ENCODE assay signal across 24 cellular contexts in genomic region chr20:17629678-17630089, GRCh38. TPM values are rescaled to one million over a fixed set of nuclear protein-coding genes. Genes with fewer than 3 reads are reported as not detected.
DNase-seq lines count a peak whose midpoint lies in the region; ATAC-seq, FAIRE-seq and TF ChIP-seq lines count a peak whose summit lies in the region.
"Had no signal": no experiment of that assay in that cellular context is flagged by ENCODE, and none has a peak within 500 bp of the region (broad histone marks: within the 10 kb centered on the region; RNA-seq: fewer than 3 reads in every experiment).

No MANE protein-coding gene starts in this region.

- no peak for TF ChIP-seq CTCF in right atrium auricular region (IDR thresholded peaks at IDR 0.05)
- no peak for TF ChIP-seq CTCF in RWPE1 (conservative IDR thresholded peaks at IDR 0.05; ENCODE audit: low read depth)
- TF ChIP-seq CTCF in kidney (IDR thresholded peaks at IDR 0.05; ENCODE audit: borderline replicate concordance, extremely low read depth, insufficient read depth), result no peak

- H3K27me3 ChIP-seq in right atrium auricular region (no peaks in the 10 kb centered on the region), trophoblast cell (ENCODE audit: insufficient read depth, low read length) (no peaks in the 10 kb centered on the region)
- H3K27me3 ChIP-seq: BE2C had no signal

- peaks cover 0 to 8% of the 10 kb centered on the region in 2 donors for H3K4me1 ChIP-seq in right atrium auricular region
- peaks cover 0 to 4% of the 10 kb centered on the region in 2 donors for H3K4me1 ChIP-seq in kidney (ENCODE audit: control insufficient read depth in 1 of 2, insufficient read depth in 1 of 2, low read depth in 1 of 2, low read length in 2 of 2)
- H3K4me1 ChIP-seq in trophoblast cell (ENCODE audit: control insufficient read depth in 1 of 2, insufficient read depth in 2 of 2, low read length in 2 of 2), result no peaks in the 10 kb centered on the region

- no peak overlapping the region for H2AK5ac ChIP-seq in trophoblast cell (ENCODE audit: low read length)

- H2BK120ac ChIP-seq in trophoblast cell (ENCODE audit: insufficient read depth, low read length, poor library complexity), result no peak overlapping the region

- intact Hi-C loops in Right ventricle myocardium superior (cut with DNase I) (no loop called here), kidney (cut with DNase I) (no loop called here)

- no peak overlapping the region for H3K4me3 ChIP-seq in right atrium auricular region
- no peak overlapping the region for H3K4me3 ChIP-seq in kidney (ENCODE audit: low read length in 2 of 2)
- H3K4me3 ChIP-seq in trophoblast cell (ENCODE audit: low read depth, low read length), result no peak overlapping the region
- H3K4me3 ChIP-seq: K562 had no signal

- no peak overlapping the region for H3K9ac ChIP-seq in kidney (ENCODE audit: low read length in 2 of 2)
- no peak overlapping the region for H3K9ac ChIP-seq in trophoblast cell (ENCODE audit: low read length)

- no peak overlapping the region for H2BK12ac ChIP-seq in trophoblast cell (ENCODE audit: low read length)

- no peaks in the 10 kb centered on the region for H3K79me1 ChIP-seq in trophoblast cell (ENCODE audit: low read length)

- FAIRE-seq in kidney (lab: Jason Lieb, UNC), result no peak
- FAIRE-seq: D721Med, H54, K562 had no signal

- no peak overlapping the region for H2AFZ ChIP-seq in trophoblast cell (ENCODE audit: insufficient read depth, low read length, poor library complexity)

- H3K18ac ChIP-seq in trophoblast cell (ENCODE audit: low read length), result no peak overlapping the region

- POLR2A ChIA-PET in RWPE1 (lab: Yijun Ruan, JAX; ENCODE audit: low non-redundant PET), result no interaction called here

- H3K27ac ChIP-seq in right atrium auricular region (no peak overlapping the region), RWPE1 (peak overlapping the region; percentile 31; the same call in 1 of the 2 replicates), kidney (ENCODE audit: low read depth in 2 of 2, low read length in 2 of 2) (no peak overlapping the region), substantia nigra (ENCODE audit: low read depth, low read length, poor library complexity, severe bottlenecking) (peak overlapping the region; percentile 50), trophoblast cell (ENCODE audit: low read depth, low read length) (no peak overlapping the region)

- no peak overlapping the region for H4K12ac ChIP-seq in trophoblast cell (ENCODE audit: low read depth, low read length)

- no peak for ATAC-seq in Right ventricle myocardium superior (ENCODE audit: poor library complexity)
- ATAC-seq in HG03520 (IDR thresholded peaks at IDR 0.05; ENCODE audit: unreplicated experiment), result no peak
- ATAC-seq: K562 had no signal

- H3K23ac ChIP-seq in trophoblast cell (ENCODE audit: low read length), result no peak overlapping the region

- H4K8ac ChIP-seq in trophoblast cell (ENCODE audit: low read depth, low read length), result no peak overlapping the region

- H3K36me3 ChIP-seq in right atrium auricular region, result peaks cover 96% of the 10 kb centered on the region
- peaks cover 40 to 65% of the 10 kb centered on the region in 2 donors for H3K36me3 ChIP-seq in kidney (ENCODE audit: control insufficient read depth in 1 of 2, insufficient read depth in 2 of 2, low read length in 2 of 2)
- H3K36me3 ChIP-seq in trophoblast cell (ENCODE audit: control insufficient read depth in 1 of 2, insufficient read depth in 2 of 2, low read length in 2 of 2), result peaks cover 91 to 98% of the 10 kb centered on the region in 2 experiments
- H3K36me3 ChIP-seq: BE2C had no signal

- H4K91ac ChIP-seq in trophoblast cell (ENCODE audit: low read depth, low read length), result no peak overlapping the region

- peak; percentile 22 for DNase-seq in Right ventricle myocardium superior
- DNase-seq in right atrium auricular region (ENCODE audit: low spot score), result no peak
- no peak for DNase-seq in RWPE1 (ENCODE audit: low spot score)
- peak; percentile 67 for DNase-seq in kidney
- DNase-seq in substantia nigra (lab: John Stamatoyannopoulos, UW), result no peak
- no peak for DNase-seq in trophoblast cell
- DNase-seq: 8988T, ACHN, BE2C, Kasumi-1, NCI-H1092 treated with DMSO at 0.1 percent for 48 hours, NCI-H1436, NCI-H187, NCI-H2081 treated with DMSO at 0.1 percent for 48 hours, NCI-H2171, NCI-H226, NCI-H510A, NCI-H69, RPMI8226, SIG-M5 had no signal

- no peaks in the 10 kb centered on the region for H3K79me2 ChIP-seq in trophoblast cell (ENCODE audit: control insufficient read depth, insufficient read depth, low read length, poor library complexity)

- no peak overlapping the region for H2BK5ac ChIP-seq in trophoblast cell (ENCODE audit: low read depth, low read length, poor library complexity)

- H3K4ac ChIP-seq in trophoblast cell (ENCODE audit: low read depth, low read length), result no peak overlapping the region

- H3K9me3 ChIP-seq in right atrium auricular region (no peaks in the 10 kb centered on the region), kidney (ENCODE audit: control insufficient read depth in 1 of 2, low read length in 2 of 2) (no peaks in the 10 kb centered on the region), trophoblast cell (ENCODE audit: insufficient read depth, low read depth, low read length) (no peaks in the 10 kb centered on the region)
- H3K9me3 ChIP-seq: BE2C had no signal

- no CpG with 5 or more reads among the region's 21 CpGs for WGBS in trophoblast cell (ENCODE audit: extremely low coverage, insufficient coverage, insufficient read length)

- H3K14ac ChIP-seq in trophoblast cell (ENCODE audit: low read length), result no peak overlapping the region

- CTCF ChIA-PET in RWPE1 (lab: Yijun Ruan, JAX), result interaction anchor here (1.4 kb wide), 1 partner anchor 124 kb away, joined by 3 read pairs; no protein-coding TSS in a partner anchor

- no peak overlapping the region for H3K4me2 ChIP-seq in trophoblast cell (ENCODE audit: low read length)

RNA-seq across cellular contexts. Expression of gene RRBP1, which starts 52.4 kb away (rescaled TPM):
- total RNA-seq in Right ventricle myocardium superior (32.1 TPM), right atrium auricular region (10 to 100 TPM; 52.0 to 57.7 TPM), kidney (231 TPM)
- 83.4 TPM for polyA plus RNA-seq in kidney (ENCODE audit: insufficient read depth, low read depth, low replicate concordance)
- polyA plus RNA-seq in trophoblast cell (2013), result 231 and 244 TPM in 2 replicates

RNA-seq across cellular contexts. Expression of gene DSTN, which starts 59.8 kb away (rescaled TPM):
- total RNA-seq in Right ventricle myocardium superior (860 TPM), right atrium auricular region (100 to 1,000 TPM; 585 to 760 TPM), kidney (409 TPM)
- polyA plus RNA-seq in kidney (ENCODE audit: insufficient read depth, low read depth, low replicate concordance), result 525 TPM
- 565 and 566 TPM in 2 replicates for polyA plus RNA-seq in trophoblast cell (2013)

Comparison
In these comparisons a context has a peak if more than half of its experiments do, and no peak if none do; other contexts are left out.
1. DNase-seq: peak in Right ventricle myocardium superior (single experiment) and kidney (single experiment); none in right atrium auricular region (single experiment), RWPE1 (single experiment), substantia nigra (0 of 49) and trophoblast cell (0 of 2).
2. H3K27ac ChIP-seq: peak in RWPE1 (single experiment) and substantia nigra (single experiment); none in right atrium auricular region (0 of 2), kidney (0 of 2) and trophoblast cell (single experiment).